Comparison of ENCODE assay signal across 1 cellular context in genomic region chr6:36757206-36757605, GRCh38.
TF ChIP-seq lines count a peak whose summit lies in the region.

No MANE protein-coding gene starts in this region.

TF ChIP-seq in K562, 482 proteins besides CTCF, POLR2A, EP300 and RAD21 (continued from another document):
- TF ChIP-seq ZFP91 (CRISPR knock-in tag; IDR thresholded peaks at IDR 0.05) (0 out of 2 replicates have a peak, but pooled peaks have one; percentile 20), RBM25 (IDR thresholded peaks at IDR 0.05; ENCODE audit: low read depth, low read length, severe bottlenecking) (peak; percentile 46)
